9 cellular contexts compared by ENCODE assay signal in genomic region chr1:209989525-209989924, GRCh38. TPM values are rescaled to one million over a fixed set of nuclear protein-coding genes. Genes with fewer than 3 reads are reported as not detected.
DNase-seq lines count a peak whose midpoint lies in the region; ATAC-seq and TF ChIP-seq lines count a peak whose summit lies in the region.
"Had no signal": no experiment of that assay in that cellular context is flagged by ENCODE, and none has a peak within 500 bp of the region (broad histone marks: within the 10 kb centered on the region; RNA-seq: fewer than 3 reads in every experiment).

No MANE protein-coding gene starts in this region.

- ATAC-seq in HG02938 (IDR thresholded peaks at IDR 0.05; ENCODE audit: unreplicated experiment) (peak; percentile 56), HG03039 (IDR thresholded peaks at IDR 0.05; ENCODE audit: unreplicated experiment) (no peak), HG03045 (IDR thresholded peaks at IDR 0.05; ENCODE audit: unreplicated experiment) (no peak)

- CTCF ChIA-PET in BJ (lab: Yijun Ruan, JAX), result interaction anchor here (0.8 to 3.8 kb wide), 15 partner anchors 8 to 179 kb away, joined by 3 to 46 read pairs (median 6); no protein-coding TSS in a partner anchor

- no peak overlapping the region for H3K4me3 ChIP-seq in BJ (ENCODE audit: low read depth, low read length)
- H3K4me3 ChIP-seq: skin epidermis had no signal

- H3K27me3 ChIP-seq in BJ (ENCODE audit: control insufficient read depth, insufficient read depth, low read length), result no peaks in the 10 kb centered on the region

- no peak for TF ChIP-seq CTCF in BJ (IDR thresholded peaks at IDR 0.05; ENCODE audit: insufficient read depth, low read depth, low read length)

- no peaks in the 10 kb centered on the region for H3K36me3 ChIP-seq in BJ (ENCODE audit: control insufficient read depth, insufficient read depth, low read length)

- POLR2A ChIA-PET in BJ (lab: Charles Lee), result no interaction called here

- DNase-seq in BJ (ENCODE audit: low read depth) (peak; percentile 1), RPMI7951 (ENCODE audit: low read depth) (peak; percentile 19), glomerular visceral epithelial cell (ENCODE audit: extremely low spot score) (peak; percentile 16), mesenteric fat pad (ENCODE audit: low spot score) (no peak)
- no peak for DNase-seq in effector CD8-positive, alpha-beta T cell (lab: John Stamatoyannopoulos, UW)

RNA-seq across cellular contexts. Expression of gene SYT14, which starts 51.5 kb away (rescaled TPM):
- 1.5 and 3.1 TPM in 2 replicates for polyA plus RNA-seq in BJ (2011; rRNA removed)
- polyA minus RNA-seq in BJ (2011; rRNA and poly(A)+ RNA removed), result 3.5 and 4.4 TPM in 2 replicates
- 1.1 and 2.2 TPM in 2 replicates for total RNA-seq in RPMI7951 (2014; rRNA removed; shearing (Covaris generic))
- not detected for total RNA-seq in mesenteric fat pad

Comparison
In these comparisons a context has a peak if more than half of its experiments do, and no peak if none do; other contexts are left out.
1. DNase-seq: peak in BJ (single experiment), RPMI7951 (single experiment) and glomerular visceral epithelial cell (single experiment); none in effector CD8-positive, alpha-beta T cell (single experiment) and mesenteric fat pad (single experiment).